Comparison of ENCODE assay signal across 15 cellular contexts in genomic region chr11:125390949-125391348, GRCh38.
DNase-seq lines count a peak whose midpoint lies in the region.
"Had no signal": no experiment of that assay in that cellular context is flagged by ENCODE, and none has a peak within 500 bp of the region (broad histone marks: within the 10 kb centered on the region; RNA-seq: fewer than 3 reads in every experiment).

No MANE protein-coding gene starts in this region.

- peak overlapping the region; percentile 51 for H3K18ac ChIP-seq in mesendoderm (ENCODE audit: low read length)

- no peaks in the 10 kb centered on the region for H3K27me3 ChIP-seq in HUES64 (ENCODE audit: insufficient read depth, low read length)
- H3K27me3 ChIP-seq in mesendoderm (ENCODE audit: insufficient read depth, low read length, poor library complexity): no peaks in the 10 kb centered on the region
- H3K27me3 ChIP-seq: BLaER1 had no signal

- H3K4me2 ChIP-seq in mesendoderm (ENCODE audit: low read length): no peak overlapping the region
- H3K4me2 ChIP-seq: BLaER1 had no signal

- H4K5ac ChIP-seq in mesendoderm (ENCODE audit: low read length): no peak overlapping the region

- H2BK15ac ChIP-seq in mesendoderm (replicated peaks; ENCODE audit: low read depth): no peak overlapping the region

- H2AK5ac ChIP-seq in mesendoderm (ENCODE audit: low read length): no peak overlapping the region

- WGBS in HUES64: 37% methylated on average over 5 of the region's 5 CpGs
- no CpG with 5 or more reads among the region's 5 CpGs for WGBS in mesendoderm (ENCODE audit: extremely low coverage, insufficient coverage, low lambda C conversion rate)

- no peaks in the 10 kb centered on the region for H3K79me2 ChIP-seq in mesendoderm (ENCODE audit: control insufficient read depth, insufficient read depth, low read length)

- no peak overlapping the region for H3K23ac ChIP-seq in mesendoderm (ENCODE audit: low read length)

- H2BK120ac ChIP-seq in mesendoderm (ENCODE audit: low read depth, low read length): peak overlapping the region; percentile 16

- H3K4ac ChIP-seq in mesendoderm (ENCODE audit: low read depth, low read length): peak overlapping the region; percentile 20

- H3K27ac ChIP-seq in HUES64 (ENCODE audit: low read depth, low read length): peak overlapping the region; percentile 22; the same call in 1 of the 2 replicates
- no peak overlapping the region for H3K27ac ChIP-seq in mesendoderm (ENCODE audit: low read depth, low read length)
- H3K27ac ChIP-seq: BLaER1, psoas muscle had no signal

- no peak overlapping the region for H3K4me3 ChIP-seq in HUES64 (ENCODE audit: low read length)
- no peak overlapping the region for H3K4me3 ChIP-seq in mesendoderm (ENCODE audit: low read length)
- H3K4me3 ChIP-seq: BLaER1, heart left ventricle, psoas muscle had no signal

- no peak overlapping the region for H2BK5ac ChIP-seq in mesendoderm (ENCODE audit: low read length)

- H3K9ac ChIP-seq in HUES64 (ENCODE audit: low read depth, low read length) (no peak overlapping the region), mesendoderm (ENCODE audit: low read length) (no peak overlapping the region)
- H3K9ac ChIP-seq: BLaER1 had no signal

- no peak overlapping the region for H3K56ac ChIP-seq in mesendoderm (ENCODE audit: low read length)

- peaks cover 11% of the 10 kb centered on the region for H3K4me1 ChIP-seq in HUES64 (ENCODE audit: insufficient read depth, low read length)
- peaks cover 14% of the 10 kb centered on the region for H3K4me1 ChIP-seq in mesendoderm (ENCODE audit: control insufficient read depth, low read depth, low read length)
- H3K4me1 ChIP-seq: BLaER1, psoas muscle had no signal

- H3K79me1 ChIP-seq in mesendoderm (ENCODE audit: low read length): no peaks in the 10 kb centered on the region

- DNase-seq in AG08396 (ENCODE audit: low spot score) (peak; percentile 73), dermis microvascular lymphatic vessel endothelial cell (ENCODE audit: low read depth in 2 of 2) (peak; percentile 48 to 52), mesendoderm (peak; percentile 92), NCI-H345 treated with DMSO at 0.1 percent for 48 hours (lab: John Stamatoyannopoulos, UW; ENCODE audit: unreplicated experiment) (no peak), COLO829 (ENCODE audit: low spot score) (no peak), NCI-H446 (lab: John Stamatoyannopoulos, UW) (no peak)
- no peak for DNase-seq in activated CD4-positive, alpha-beta T cell treated with anti-CD3 and anti-CD28 coated beads, Interleukin-2, amount 50 U/mL, for 4 hours
- DNase-seq: activated CD8-positive, alpha-beta memory T cell treated with anti-CD3 and anti-CD28 coated beads for 24 hours; heart left ventricle; KG1; psoas muscle; stimulated activated naive CD8-positive, alpha-beta T cell treated with anti-CD3 and anti-CD28 coated beads, Interleukin-15, Interleukin-2, amounts not matched to agents 100 U/mL and 50 U/mL, for 24 hours; T-helper 17 cell had no signal

- H4K8ac ChIP-seq in mesendoderm (ENCODE audit: low read depth, low read length): no peak overlapping the region

- no peaks in the 10 kb centered on the region for H3K9me3 ChIP-seq in HUES64 (ENCODE audit: insufficient read depth, low read depth, low read length)
- H3K9me3 ChIP-seq: BLaER1, heart left ventricle, psoas muscle had no signal

- H3K36me3 ChIP-seq in HUES64 (ENCODE audit: insufficient read depth, low read length): no peaks in the 10 kb centered on the region
- no peaks in the 10 kb centered on the region for H3K36me3 ChIP-seq in mesendoderm (ENCODE audit: control insufficient read depth, insufficient read depth, low read length)
- H3K36me3 ChIP-seq: BLaER1 had no signal

Comparison
In these comparisons a context has a peak if more than half of its experiments do, and no peak if none do; other contexts are left out.
1. DNase-seq: peak in AG08396 (single experiment), dermis microvascular lymphatic vessel endothelial cell (2 of 2) and mesendoderm (single experiment); none in NCI-H345 treated with DMSO at 0.1 percent for 48 hours (single experiment), COLO829 (single experiment), activated CD4-positive, alpha-beta T cell treated with anti-CD3 and anti-CD28 coated beads, Interleukin-2, amount 50 U/mL, for 4 hours (0 of 2) and NCI-H446 (0 of 2).